In genomic region chr1:81733465-81733864, GRCh38 we compare ENCODE assay signal across 23 cellular contexts.
A peak's percentile ranks its signal among the peaks of the same experiment; 100 is the strongest.
DNase-seq lines count a peak whose midpoint lies in the region; ATAC-seq, FAIRE-seq and TF ChIP-seq lines count a peak whose summit lies in the region.
"Had no signal": no experiment of that assay in that cellular context is flagged by ENCODE, and none has a peak within 500 bp of the region (broad histone marks: within the 10 kb centered on the region; RNA-seq: fewer than 3 reads in every experiment).

No MANE protein-coding gene starts in this region.

- H3K27ac ChIP-seq in HUES6 (ENCODE audit: low read depth, low read length): peak overlapping the region; percentile 11; the same call in 1 of the 2 replicates
- H3K27ac ChIP-seq in H1 (ENCODE audit: low read depth, low read length): no peak overlapping the region
- H3K27ac ChIP-seq in iPS DF 6.9 (ENCODE audit: low read length): no peak overlapping the region

- 47% methylated on average over 2 of the region's 2 CpGs; no CpG with 5 or more reads in 1 of the 2 experiments for WGBS in H1 (ENCODE audit: extremely low coverage in 1 of 2, insufficient coverage in 1 of 2, insufficient read length in 1 of 2, insufficient replicate concordance in 2 of 2, low coverage in 1 of 2, low lambda C conversion rate in 2 of 2, missing lambda C conversion rate in 1 of 2), 2 experiments
- WGBS in iPS DF 6.9 (ENCODE audit: insufficient coverage, insufficient read length): no CpG with 5 or more reads among the region's 2 CpGs

- 0 out of 2 replicates have a peak overlapping the region, but pooled peaks have one; percentile 13 for H2BK15ac ChIP-seq in H1 (ENCODE audit: low read length)

- no peak overlapping the region for H4K8ac ChIP-seq in H1 (ENCODE audit: extremely low read depth, insufficient read depth, low read length)

- no peak overlapping the region; the same call in 1 of the 2 replicates for H3K18ac ChIP-seq in H1 (ENCODE audit: extremely low read depth, low read length)

- H2AFZ ChIP-seq in H1 (ENCODE audit: low read length): no peak overlapping the region

- no peak for FAIRE-seq in H1 (lab: Jason Lieb, UNC)
- FAIRE-seq: A204.1, GM12891, GM19239, K562 had no signal

- CTCF ChIA-PET in H1 (lab: Charles Lee; ENCODE audit: partially characterized antibody): no interaction called here

- no peak overlapping the region for H3K23ac ChIP-seq in H1 (ENCODE audit: insufficient read length)

- H3K4me1 ChIP-seq in HUES6 (ENCODE audit: control insufficient read depth, insufficient read depth, low read length) (peaks cover 9% of the 10 kb centered on the region), H1 (replicated peaks in 1 of 4; ENCODE audit: control insufficient read depth in 3 of 4, insufficient read depth in 4 of 4, low read length in 3 of 4) (peaks cover 0 to 5% (median 2%) of the 10 kb centered on the region in 4 experiments; a peak in 3 of 7 replicates), iPS DF 6.9 (ENCODE audit: control insufficient read depth, insufficient read depth, low read length) (peaks cover 3% of the 10 kb centered on the region; the same call in 1 of the 2 replicates)
- H3K4me1 ChIP-seq: BE2C had no signal

- no peaks in the 10 kb centered on the region for H3K23me2 ChIP-seq in H1 (ENCODE audit: low read depth, low read length)

- H3K4me2 ChIP-seq in H1 (ENCODE audit: insufficient read depth in 1 of 2, low read depth in 2 of 2, low read length in 2 of 2): no peak overlapping the region

- H2BK12ac ChIP-seq in H1 (ENCODE audit: low read depth, low read length): peak overlapping the region; percentile 55

- no peaks in the 10 kb centered on the region for H3K36me3 ChIP-seq in HUES6 (ENCODE audit: control insufficient read depth, insufficient read depth, low read length)
- H3K36me3 ChIP-seq in H1 (ENCODE audit: control insufficient read depth in 2 of 4, insufficient read depth in 4 of 4, low read length in 3 of 4): no peaks in the 10 kb centered on the region
- no peaks in the 10 kb centered on the region for H3K36me3 ChIP-seq in iPS DF 6.9 (ENCODE audit: control insufficient read depth, insufficient read depth, low read length)
- H3K36me3 ChIP-seq: BE2C had no signal

- H3K9me3 ChIP-seq in HUES6 (ENCODE audit: control insufficient read depth, insufficient read depth, low read depth, low read length) (no peaks in the 10 kb centered on the region), H1 (ENCODE audit: insufficient read depth in 2 of 2, low read depth in 1 of 2, low read length in 1 of 2) (no peaks in the 10 kb centered on the region), iPS DF 6.9 (ENCODE audit: control insufficient read depth, insufficient read depth, low read length) (no peaks in the 10 kb centered on the region)
- H3K9me3 ChIP-seq: BE2C had no signal

- H3K9ac ChIP-seq in HUES6 (ENCODE audit: low read length): no peak overlapping the region
- no peak overlapping the region for H3K9ac ChIP-seq in H1 (replicated peaks in 1 of 4; ENCODE audit: extremely low read depth in 1 of 4, low read depth in 3 of 4, low read length in 3 of 4)

- H3K27me3 ChIP-seq in HUES6 (ENCODE audit: control insufficient read depth, insufficient read depth, low read length) (no peaks in the 10 kb centered on the region), H1 (replicated peaks in 1 of 4; ENCODE audit: control insufficient read depth in 3 of 4, extremely low read depth in 1 of 4, insufficient read depth in 3 of 4, low read length in 3 of 4) (no peaks in the 10 kb centered on the region), iPS DF 6.9 (ENCODE audit: control insufficient read depth, insufficient read depth, low read length) (no peaks in the 10 kb centered on the region)
- H3K27me3 ChIP-seq: BE2C had no signal

- H3K14ac ChIP-seq in H1 (ENCODE audit: insufficient read length): no peak overlapping the region

- no peak for ATAC-seq in HG02973 (IDR thresholded peaks at IDR 0.05; ENCODE audit: unreplicated experiment)
- ATAC-seq in GM19328 (IDR thresholded peaks at IDR 0.05; ENCODE audit: unreplicated experiment): no peak
- ATAC-seq: HCT116, K562 had no signal

- no peak for TF ChIP-seq RAD21 in H1 (IDR thresholded peaks at IDR 0.05 in 1 of 2, conservative IDR thresholded peaks at IDR 0.05 in 1 of 2; ENCODE audit: low read depth in 2 of 2, low read length in 2 of 2)

- H3K79me2 ChIP-seq in H1 (ENCODE audit: control insufficient read depth in 1 of 2, insufficient read depth in 2 of 2, low read length in 2 of 2): no peaks in the 10 kb centered on the region

- no peaks in the 10 kb centered on the region for H4K20me1 ChIP-seq in H1 (replicated peaks in 1 of 2; ENCODE audit: control insufficient read depth in 1 of 2, insufficient read depth in 2 of 2, low read length in 2 of 2)

- no peak overlapping the region for H4K5ac ChIP-seq in H1 (ENCODE audit: insufficient read length, low read depth, low read length)

- no peak overlapping the region for H3K4ac ChIP-seq in H1 (replicated peaks; ENCODE audit: insufficient read length, low read depth, low read length)

- POLR2A ChIA-PET in H1 (lab: Charles Lee; ENCODE audit: partially characterized antibody): interaction anchor here (1.7 kb wide), 1 partner anchor 52 kb away, joined by 3 read pairs; no protein-coding TSS in a partner anchor

- H2AK5ac ChIP-seq in H1 (ENCODE audit: low read depth, low read length): no peak overlapping the region

- TF ChIP-seq POLR2A in H1 (IDR thresholded peaks at IDR 0.05; ENCODE audit: control extremely low read depth in 1 of 2, low read depth in 2 of 2, low read length in 2 of 2): no peak

- H3K79me1 ChIP-seq in H1 (ENCODE audit: low read depth, low read length): no peaks in the 10 kb centered on the region

- no peak for TF ChIP-seq CTCF in H1 (IDR thresholded peaks at IDR 0.05; ENCODE audit: control extremely low read depth in 1 of 3, insufficient read depth in 1 of 3, low read depth in 1 of 3, low read length in 3 of 3)

- H2BK20ac ChIP-seq in H1 (ENCODE audit: low read length): peak overlapping the region; percentile 35; the same call in 1 of the 2 replicates

- DNase-seq in H1 (ENCODE audit: low read depth in 1 of 2, low spot score in 2 of 2) (peak in 1 of 2 experiments; percentile 10), iPS DF 6.9 (ENCODE audit: low read depth, low spot score) (peak; percentile 18)
- no peak for DNase-seq in stimulated activated CD4-positive, alpha-beta T cell treated with anti-CD3 and anti-CD28 coated beads, Interleukin-2, amount 100 ng/mL, for 24 hours
- DNase-seq: ACHN; BE2C; C1 segment of cervical spinal cord; CD4-positive, CD25-positive, alpha-beta regulatory T cell; CD8-positive, alpha-beta memory T cell; COR-L47; DMS 273 treated with DMSO at 0.1 percent for 48 hours; DMS53; DND-41; EL; HFFc6; IMR-90 had no signal

- no peak overlapping the region for H3K56ac ChIP-seq in H1 (replicated peaks; ENCODE audit: insufficient read length, low read depth, low read length)

- H4K91ac ChIP-seq in H1 (replicated peaks; ENCODE audit: insufficient read length, low read length): no peak overlapping the region

- no peak for TF ChIP-seq EP300 in H1 (IDR thresholded peaks at IDR 0.05; ENCODE audit: borderline replicate concordance in 1 of 2, low read depth in 2 of 2, low read length in 2 of 2)

- H2BK5ac ChIP-seq in H1 (ENCODE audit: low read depth, low read length): no peak overlapping the region

- no peak overlapping the region for H2BK120ac ChIP-seq in H1 (replicated peaks; ENCODE audit: low read depth, low read length)

- H3K4me3 ChIP-seq in HUES6 (ENCODE audit: low read depth, low read length) (no peak overlapping the region), H1 (ENCODE audit: extremely low read depth in 1 of 4, insufficient read depth in 2 of 4, low read depth in 3 of 4, low read length in 4 of 4) (no peak overlapping the region), iPS DF 6.9 (ENCODE audit: low read length) (no peak overlapping the region)
- H3K4me3 ChIP-seq: K562 had no signal

TF ChIP-seq in H1, 55 proteins besides CTCF, POLR2A, EP300 and RAD21:
- TF ChIP-seq EGR1 (IDR thresholded peaks at IDR 0.05; ENCODE audit: borderline replicate concordance, low read depth, low read length) (no peak), JUND (IDR thresholded peaks at IDR 0.05; ENCODE audit: low read length) (no peak), SRF (IDR thresholded peaks at IDR 0.05; ENCODE audit: low read depth, low read length) (peak; percentile 22; the same call in 1 of the 2 replicates)
